Comparison of ENCODE assay signal across 8 cellular contexts in the genomic region with DNA sequence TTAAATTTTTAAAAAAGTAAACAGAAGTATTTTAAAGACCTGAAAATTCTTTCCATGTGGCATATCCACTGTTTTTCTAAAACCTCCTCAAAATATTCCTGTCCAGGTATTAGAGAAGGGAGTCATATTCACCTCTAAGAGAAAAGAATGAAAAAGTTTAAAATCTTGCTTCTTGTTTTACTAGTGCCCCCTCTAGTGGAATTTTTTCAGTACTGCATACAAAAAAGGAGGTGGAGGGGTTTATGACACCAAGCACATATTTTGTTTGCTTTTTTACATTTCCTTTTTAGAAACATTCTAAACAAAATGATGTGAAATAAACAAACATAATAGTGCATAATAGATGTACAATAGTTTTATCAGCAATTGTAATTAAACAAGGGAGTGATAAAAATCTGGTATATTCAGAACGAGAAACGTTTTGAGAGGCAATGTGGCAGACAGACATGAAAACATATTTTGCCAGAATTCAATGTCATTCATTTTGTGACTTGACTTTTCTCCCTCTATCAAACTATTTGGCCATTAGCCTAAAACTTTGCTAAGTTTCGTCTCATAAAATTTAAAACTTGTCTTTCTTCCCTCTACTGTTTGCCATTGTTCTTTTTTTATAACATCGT.
DNase-seq lines count a peak whose midpoint lies in the region; ATAC-seq and TF ChIP-seq lines count a peak whose summit lies in the region.

No MANE protein-coding gene starts in this region.

- H3K4me1 Mint-ChIP-seq in Caco-2 (ENCODE audit: low read depth, unreplicated experiment) = no peaks in the 10 kb centered on the region
- H3K4me1 Mint-ChIP-seq in activated CD8-positive, alpha-beta memory T cell treated with anti-CD3 and anti-CD28 coated beads, Interleukin-2, amount 10 ng/mL, durations not matched to agents 7 days and 5 days = no peaks in the 10 kb centered on the region
- H3K4me1 Mint-ChIP-seq in activated T-cell treated with anti-CD3 and anti-CD28 coated beads, Interleukin-2, amount 50 U/mL, for 24 hours (ENCODE audit: low read depth) = no peaks in the 10 kb centered on the region
- H3K4me1 Mint-ChIP-seq in activated CD4-positive, alpha-beta memory T cell treated with anti-CD3 and anti-CD28 coated beads for 36 hours (ENCODE audit: low read depth) = no peaks in the 10 kb centered on the region

- H3K36me3 ChIP-seq in Caco-2 (ENCODE audit: control insufficient read depth, insufficient read depth, low read length) (no peaks in the 10 kb centered on the region), HCT116 (ENCODE audit: control insufficient read depth in 1 of 2, insufficient read depth in 2 of 2, low read length in 2 of 2) (no peaks in the 10 kb centered on the region), OCI-LY7 (ENCODE audit: insufficient read depth, low read length) (no peaks in the 10 kb centered on the region), psoas muscle (ENCODE audit: insufficient read depth in 1 of 2, low read depth in 1 of 2) (no peaks in the 10 kb centered on the region)

- H3K79me2 ChIP-seq in HCT116 (ENCODE audit: insufficient read depth, low read length) (no peaks in the 10 kb centered on the region), OCI-LY7 (ENCODE audit: insufficient read depth, low read depth, low read length) (no peaks in the 10 kb centered on the region)

- H3K4me1 ChIP-seq in Caco-2 (no peaks in the 10 kb centered on the region), HCT116 (ENCODE audit: control insufficient read depth in 1 of 2, insufficient read depth in 2 of 2, low read length in 2 of 2) (no peaks in the 10 kb centered on the region), OCI-LY7 (ENCODE audit: insufficient read depth, low read length, poor library complexity, severe bottlenecking) (no peaks in the 10 kb centered on the region), psoas muscle (no peaks in the 10 kb centered on the region)

- H3K4me2 ChIP-seq in HCT116 (ENCODE audit: low read length) (no peak overlapping the region), OCI-LY7 (ENCODE audit: low read length) (no peak overlapping the region)

- H3K4me3 ChIP-seq in Caco-2 (ENCODE audit: low read depth, low read length) = no peak overlapping the region
- H3K4me3 ChIP-seq in HCT116 (replicated peaks in 1 of 2; ENCODE audit: low read depth in 1 of 2, low read length in 2 of 2) = no peak overlapping the region
- H3K4me3 ChIP-seq in OCI-LY7 (ENCODE audit: low read depth, low read length, poor library complexity, severe bottlenecking) = no peak overlapping the region
- no peak overlapping the region for H3K4me3 ChIP-seq in epithelial cell of esophagus (ENCODE audit: low read length)
- H3K4me3 ChIP-seq in psoas muscle = no peak overlapping the region

- H3K27me3 ChIP-seq in Caco-2 (replicated peaks; ENCODE audit: control insufficient read depth, insufficient read depth, low read length) (no peaks in the 10 kb centered on the region), HCT116 (ENCODE audit: insufficient read depth, low read length) (no peaks in the 10 kb centered on the region), psoas muscle (ENCODE audit: insufficient read depth in 3 of 3, low read length in 2 of 3) (no peaks in the 10 kb centered on the region)

- no peak overlapping the region for H2AFZ ChIP-seq in HCT116 (ENCODE audit: low read depth, low read length, poor library complexity, severe bottlenecking)
- no peak overlapping the region for H2AFZ ChIP-seq in OCI-LY7 (ENCODE audit: low read length)

- no peaks in the 10 kb centered on the region for H3K9me2 ChIP-seq in HCT116 (ENCODE audit: insufficient read depth)
- no peaks in the 10 kb centered on the region for H3K9me2 ChIP-seq in OCI-LY7 (ENCODE audit: insufficient read depth, low read length)

- H3K9me3 ChIP-seq in Caco-2 = no peaks in the 10 kb centered on the region
- no peaks in the 10 kb centered on the region for H3K9me3 ChIP-seq in HCT116 (ENCODE audit: control insufficient read depth in 1 of 2, insufficient read depth in 1 of 2, low read depth in 1 of 2, low read length in 2 of 2)
- H3K9me3 ChIP-seq in OCI-LY7 (ENCODE audit: low read length) = no peaks in the 10 kb centered on the region
- no peaks in the 10 kb centered on the region for H3K9me3 ChIP-seq in psoas muscle

- TF ChIP-seq RAD21 in HCT116 (IDR thresholded peaks at IDR 0.05; ENCODE audit: low read depth) = peak; percentile 36

- peak; percentile 63 to 66 for TF ChIP-seq CTCF in Caco-2 (IDR thresholded peaks at IDR 0.05; ENCODE audit: insufficient read depth in 1 of 2, low read depth in 1 of 2, low read length in 1 of 2, severe bottlenecking in 1 of 2, unreplicated experiment in 1 of 2)
- TF ChIP-seq CTCF in HCT116 (IDR thresholded peaks at IDR 0.05 in 2 of 3, conservative IDR thresholded peaks at IDR 0.05 in 1 of 3; ENCODE audit: borderline replicate concordance in 1 of 3, insufficient read depth in 1 of 3, low read depth in 2 of 3, low read length in 2 of 3) = peak; percentile 20 to 80 (median 55); a peak in 4 of 6 replicates
- TF ChIP-seq CTCF in OCI-LY7 (conservative IDR thresholded peaks at IDR 0.05; ENCODE audit: low read length) = peak; percentile 93
- TF ChIP-seq CTCF in epithelial cell of esophagus (IDR thresholded peaks at IDR 0.05; ENCODE audit: insufficient read depth, low read depth, low read length, missing control alignments) = peak; percentile 63
- TF ChIP-seq CTCF in psoas muscle (IDR thresholded peaks at IDR 0.05) = peak; percentile 73

- no peaks in the 10 kb centered on the region for H3K9me3 Mint-ChIP-seq in Caco-2 (ENCODE audit: unreplicated experiment)
- no peaks in the 10 kb centered on the region for H3K9me3 Mint-ChIP-seq in activated CD8-positive, alpha-beta memory T cell treated with anti-CD3 and anti-CD28 coated beads, Interleukin-2, amount 10 ng/mL, durations not matched to agents 7 days and 5 days (ENCODE audit: low read depth)
- no peaks in the 10 kb centered on the region for H3K9me3 Mint-ChIP-seq in activated T-cell treated with anti-CD3 and anti-CD28 coated beads, Interleukin-2, amount 50 U/mL, for 24 hours
- H3K9me3 Mint-ChIP-seq in activated CD4-positive, alpha-beta memory T cell treated with anti-CD3 and anti-CD28 coated beads for 36 hours = no peaks in the 10 kb centered on the region

- no peak overlapping the region for H3K27ac ChIP-seq in HCT116 (ENCODE audit: low read depth, low read length)
- H3K27ac ChIP-seq in OCI-LY7 (ENCODE audit: low read depth, low read length, poor library complexity, severe bottlenecking) = no peak overlapping the region
- H3K27ac ChIP-seq in psoas muscle = no peak overlapping the region

- 56 to 66% (median 61%) methylated on average over 4 of the region's 4 CpGs for WGBS in psoas muscle, 3 donors

- no peak for ATAC-seq in HCT116
- no peak for ATAC-seq in psoas muscle
- ATAC-seq in activated CD8-positive, alpha-beta memory T cell treated with anti-CD3 and anti-CD28 coated beads, Interleukin-2, amount 10 ng/mL, durations not matched to agents 7 days and 5 days = no peak

- H4K20me1 ChIP-seq in HCT116 (ENCODE audit: insufficient read depth) (no peaks in the 10 kb centered on the region), OCI-LY7 (ENCODE audit: insufficient read depth, low read length) (no peaks in the 10 kb centered on the region)

- CTCF ChIA-PET in Caco-2 (lab: Charles Lee) (interaction anchor here (0.9 kb wide), 1 partner anchor 10 kb away, joined by 3 read pairs; no protein-coding TSS in a partner anchor), HCT116 (lab: Charles Lee) (interaction anchor here (2.0 kb wide), 1 partner anchor 474 kb away, joined by 4 read pairs; no protein-coding TSS in a partner anchor), OCI-LY7 (lab: Charles Lee; ENCODE audit: unreplicated experiment) (no interaction called here)
- CTCF ChIA-PET in activated CD8-positive, alpha-beta memory T cell treated with anti-CD3 and anti-CD28 coated beads, Interleukin-2, amount 10 ng/mL, durations not matched to agents 7 days and 5 days (lab: Charles Lee) = no interaction called here
- CTCF ChIA-PET in activated CD4-positive, alpha-beta memory T cell treated with anti-CD3 and anti-CD28 coated beads for 36 hours (lab: Charles Lee) = no interaction called here

- no peak overlapping the region for H3K4me3 Mint-ChIP-seq in Caco-2 (ENCODE audit: unreplicated experiment)
- H3K4me3 Mint-ChIP-seq in activated CD8-positive, alpha-beta memory T cell treated with anti-CD3 and anti-CD28 coated beads, Interleukin-2, amount 10 ng/mL, durations not matched to agents 7 days and 5 days = no peak overlapping the region
- no peak overlapping the region for H3K4me3 Mint-ChIP-seq in activated T-cell treated with anti-CD3 and anti-CD28 coated beads, Interleukin-2, amount 50 U/mL, for 24 hours
- no peak overlapping the region for H3K4me3 Mint-ChIP-seq in activated CD4-positive, alpha-beta memory T cell treated with anti-CD3 and anti-CD28 coated beads for 36 hours

- no peak for TF ChIP-seq POLR2A in HCT116 (IDR thresholded peaks at IDR 0.05; ENCODE audit: borderline replicate concordance, extremely low read depth, insufficient read depth, insufficient read length)

- intact Hi-C loops in Caco-2 (cut with micrococcal nuclease; ENCODE audit: unreplicated experiment) = loop anchor here (1.0 kb wide), 3 partner anchors 249 to 474 kb away; no protein-coding TSS in a partner anchor
- intact Hi-C loops in HCT116 (cut with micrococcal nuclease) = loop anchor here (1.0 kb wide), 1 partner anchor 474 kb away; no protein-coding TSS in a partner anchor
- intact Hi-C loops in OCI-LY7 (cut with micrococcal nuclease; ENCODE audit: unreplicated experiment) = loop anchor here (2.0 kb wide), 1 partner anchor 474 kb away; no protein-coding TSS in a partner anchor
- intact Hi-C loops in psoas muscle (cut with DNase I) = loop anchor here (5.0 kb wide), 2 partner anchors 470 to 475 kb away; no protein-coding TSS in a partner anchor
- intact Hi-C loops in activated CD4-positive, alpha-beta memory T cell treated with anti-CD3 and anti-CD28 coated beads for 36 hours (cut with micrococcal nuclease) = loop anchor here (1.0 kb wide), 1 partner anchor 474 kb away; no protein-coding TSS in a partner anchor

- no peaks in the 10 kb centered on the region for H3K27me3 Mint-ChIP-seq in Caco-2 (ENCODE audit: insufficient read depth, unreplicated experiment)
- H3K27me3 Mint-ChIP-seq in activated CD8-positive, alpha-beta memory T cell treated with anti-CD3 and anti-CD28 coated beads, Interleukin-2, amount 10 ng/mL, durations not matched to agents 7 days and 5 days = no peaks in the 10 kb centered on the region
- no peaks in the 10 kb centered on the region for H3K27me3 Mint-ChIP-seq in activated T-cell treated with anti-CD3 and anti-CD28 coated beads, Interleukin-2, amount 50 U/mL, for 24 hours
- no peaks in the 10 kb centered on the region for H3K27me3 Mint-ChIP-seq in activated CD4-positive, alpha-beta memory T cell treated with anti-CD3 and anti-CD28 coated beads for 36 hours

- DNase-seq in Caco-2 (peak in 1 of 2 experiments; percentile 57), HCT116 (ENCODE audit: low read depth, low spot score) (peak; percentile 2), OCI-LY7 (ENCODE audit: low spot score) (peak; percentile 36), epithelial cell of esophagus (ENCODE audit: low read depth) (peak; percentile 48), psoas muscle (no peak)
- no peak for DNase-seq in activated CD8-positive, alpha-beta memory T cell treated with anti-CD3 and anti-CD28 coated beads, Interleukin-2, amount 10 ng/mL, durations not matched to agents 7 days and 5 days
- no peak for DNase-seq in activated T-cell treated with anti-CD3 and anti-CD28 coated beads, Interleukin-2, amount 50 U/mL, for 24 hours
- no peak for DNase-seq in activated CD4-positive, alpha-beta memory T cell treated with anti-CD3 and anti-CD28 coated beads for 36 hours

- POLR2A ChIA-PET in Caco-2 (lab: Charles Lee) = no interaction called here
- POLR2A ChIA-PET in HCT116 (lab: Charles Lee) = no interaction called here
- POLR2A ChIA-PET in OCI-LY7 (lab: Charles Lee) = no interaction called here
- POLR2A ChIA-PET in activated CD4-positive, alpha-beta memory T cell treated with anti-CD3 and anti-CD28 coated beads for 36 hours (lab: Charles Lee) = no interaction called here

- no peak overlapping the region for H3K27ac Mint-ChIP-seq in Caco-2 (ENCODE audit: unreplicated experiment)
- H3K27ac Mint-ChIP-seq in activated CD8-positive, alpha-beta memory T cell treated with anti-CD3 and anti-CD28 coated beads, Interleukin-2, amount 10 ng/mL, durations not matched to agents 7 days and 5 days = no peak overlapping the region
- no peak overlapping the region for H3K27ac Mint-ChIP-seq in activated T-cell treated with anti-CD3 and anti-CD28 coated beads, Interleukin-2, amount 50 U/mL, for 24 hours
- H3K27ac Mint-ChIP-seq in activated CD4-positive, alpha-beta memory T cell treated with anti-CD3 and anti-CD28 coated beads for 36 hours = no peak overlapping the region

- no peak overlapping the region for H3K9ac ChIP-seq in HCT116 (ENCODE audit: low read length)

- BruUV-seq in Caco-2 (replicated peaks; lab: Mats Ljungman, UMichigan) (no TSS peak), HCT116 (replicated peaks; lab: Mats Ljungman, UMichigan) (no TSS peak), OCI-LY7 (replicated peaks; lab: Mats Ljungman, UMichigan) (no TSS peak)

- RAD21 ChIA-PET in HCT116 (lab: Charles Lee; ENCODE audit: low non-redundant PET in 1 of 2, low total read pairs in 2 of 2, uncharacterized antibody in 2 of 2, unreplicated experiment in 2 of 2) = no interaction called here

- H3K36me3 Mint-ChIP-seq in Caco-2 (ENCODE audit: insufficient read depth, unreplicated experiment) = no peaks in the 10 kb centered on the region
- no peaks in the 10 kb centered on the region for H3K36me3 Mint-ChIP-seq in activated CD8-positive, alpha-beta memory T cell treated with anti-CD3 and anti-CD28 coated beads, Interleukin-2, amount 10 ng/mL, durations not matched to agents 7 days and 5 days
- no peaks in the 10 kb centered on the region for H3K36me3 Mint-ChIP-seq in activated T-cell treated with anti-CD3 and anti-CD28 coated beads, Interleukin-2, amount 50 U/mL, for 24 hours (ENCODE audit: low read depth)
- H3K36me3 Mint-ChIP-seq in activated CD4-positive, alpha-beta memory T cell treated with anti-CD3 and anti-CD28 coated beads for 36 hours = no peaks in the 10 kb centered on the region

Comparison
In these comparisons a context has a peak if more than half of its experiments do, and no peak if none do; other contexts are left out.
1. DNase-seq: peak in HCT116 (single experiment), OCI-LY7 (single experiment) and epithelial cell of esophagus (single experiment); none in psoas muscle (0 of 2), activated CD8-positive, alpha-beta memory T cell treated with anti-CD3 and anti-CD28 coated beads, Interleukin-2, amount 10 ng/mL, durations not matched to agents 7 days and 5 days (single experiment), activated T-cell treated with anti-CD3 and anti-CD28 coated beads, Interleukin-2, amount 50 U/mL, for 24 hours (single experiment) and activated CD4-positive, alpha-beta memory T cell treated with anti-CD3 and anti-CD28 coated beads for 36 hours (single experiment).
2. CTCF ChIA-PET loops: an anchor here in Caco-2 (0.9 kb wide) and HCT116 (2.0 kb wide); none called in OCI-LY7, activated CD8-positive, alpha-beta memory T cell treated with anti-CD3 and anti-CD28 coated beads, Interleukin-2, amount 10 ng/mL, durations not matched to agents 7 days and 5 days and activated CD4-positive, alpha-beta memory T cell treated with anti-CD3 and anti-CD28 coated beads for 36 hours.
3. Peak in every context shown above with its lines, with median percentiles within 50 percentile points of each other: CTCF ChIP-seq.